Comparison of ENCODE assay signal across 38 cellular contexts in genomic region chr16:28267356-28267755, GRCh38. TPM values are rescaled to one million over a fixed set of nuclear protein-coding genes. Genes with fewer than 3 reads are reported as not detected.
"Had no signal": no experiment of that assay in that cellular context is flagged by ENCODE, and none has a peak within 500 bp of the region (broad histone marks: within the 10 kb centered on the region; RNA-seq: fewer than 3 reads in every experiment).

No MANE protein-coding gene starts in this region.

- H3K4me3 Mint-ChIP-seq: activated CD4-positive, alpha-beta memory T cell treated with anti-CD3 and anti-CD28 coated beads, Interleukin-2, amount 10 ng/mL, durations not matched to agents 7 days and 5 days; activated CD4-positive, alpha-beta T cell treated with anti-CD3 and anti-CD28 coated beads for 36 hours; activated CD4-positive, alpha-beta T cell treated with anti-CD3 and anti-CD28 coated beads, Interleukin-2, amount 10 ng/mL, durations not matched to agents 7 days and 5 days; activated CD8-positive, alpha-beta memory T cell treated with anti-CD3 and anti-CD28 coated beads, Interleukin-2, amount 10 ng/mL, durations not matched to agents 7 days and 5 days; activated CD8-positive, alpha-beta T cell treated with anti-CD3 and anti-CD28 coated beads, Interleukin-2, amount 10 ng/mL, durations not matched to agents 7 days and 5 days; activated naive CD4-positive, alpha-beta T cell treated with anti-CD3 and anti-CD28 coated beads, Interleukin-2, amount 10 ng/mL, durations not matched to agents 7 days and 5 days; activated naive CD4-positive, alpha-beta T cell treated with anti-CD3 and anti-CD28 coated beads, Interleukin-2, amount 50 U/mL, for 24 hours; activated naive CD8-positive, alpha-beta T cell; activated naive CD8-positive, alpha-beta T cell treated with anti-CD3 and anti-CD28 coated beads, Interleukin-2, amount 10 ng/mL, durations not matched to agents 7 days and 5 days; activated naive CD8-positive, alpha-beta T cell treated with anti-CD3 and anti-CD28 coated beads, Interleukin-2, amount 50 U/mL, for 24 hours; activated T-cell treated with anti-CD3 and anti-CD28 coated beads, Interleukin-2, amount 50 U/mL, for 24 hours; brain; central memory CD8-positive, alpha-beta T cell; T-helper 1 cell treated with Interleukin-12 subunit alpha and Interleukin-12 subunit beta and Interleukin-4 antibody, amounts not matched to agents 30 μg/mL and 1 μg/mL, for 36 hours; T-helper 2 cell treated with Interferon-gamma antibody and Interleukin-4, amounts not matched to agents 5 μg/mL and 100 μg/mL, for 36 hours; WTC11 had no signal

- H3K27me3 Mint-ChIP-seq: activated naive CD4-positive, alpha-beta T cell treated with anti-CD3 and anti-CD28 coated beads, Interleukin-2, amount 50 U/mL, for 24 hours; activated naive CD8-positive, alpha-beta T cell; activated T-cell treated with anti-CD3 and anti-CD28 coated beads, Interleukin-2, amount 50 U/mL, for 24 hours had no signal

- H3K4me3 ChIP-seq: ascending aorta, cardiac muscle cell had no signal

- DNase-seq: activated CD4-positive, alpha-beta memory T cell treated with anti-CD3 and anti-CD28 coated beads, Interleukin-2, amount 10 ng/mL, durations not matched to agents 7 days and 5 days; activated CD4-positive, alpha-beta T cell treated with anti-CD3 and anti-CD28 coated beads for 1 hour; activated CD4-positive, alpha-beta T cell treated with anti-CD3 and anti-CD28 coated beads for 36 hours; activated CD4-positive, alpha-beta T cell treated with anti-CD3 and anti-CD28 coated beads for 48 hours; activated CD4-positive, alpha-beta T cell treated with anti-CD3 and anti-CD28 coated beads, Interleukin-2, amount 10 ng/mL, durations not matched to agents 7 days and 5 days; activated CD4-positive, alpha-beta T cell treated with anti-CD3 and anti-CD28 coated beads, Interleukin-2, amount 50 U/mL, for 48 hours; activated CD4-positive, CD25-positive, alpha-beta regulatory T cell; activated CD8-positive, alpha-beta memory T cell treated with anti-CD3 and anti-CD28 coated beads for 24 hours; activated CD8-positive, alpha-beta memory T cell treated with anti-CD3 and anti-CD28 coated beads, Interleukin-2, amount 10 ng/mL, durations not matched to agents 7 days and 5 days; activated CD8-positive, alpha-beta memory T cell treated with anti-CD3 and anti-CD28 coated beads, Interleukin-2, amount 50 U/mL, for 48 hours; activated CD8-positive, alpha-beta T cell treated with anti-CD3 and anti-CD28 coated beads, Interleukin-2, amount 10 ng/mL, durations not matched to agents 7 days and 5 days; activated effector memory CD4-positive, alpha-beta T cell treated with Interleukin-2 at 50 U/mL for 16 hours; activated gamma-delta T cell; activated naive CD4-positive, alpha-beta T cell treated with anti-CD3 and anti-CD28 coated beads, Interleukin-2, amount 10 ng/mL, durations not matched to agents 7 days and 5 days; activated naive CD4-positive, alpha-beta T cell treated with Interleukin-2 at 50 U/mL for 16 hours; activated naive CD8-positive, alpha-beta T cell treated with anti-CD3 and anti-CD28 coated beads, Interleukin-2, amount 10 ng/mL, durations not matched to agents 7 days and 5 days; activated naive CD8-positive, alpha-beta T cell treated with anti-CD3 and anti-CD28 coated beads, Interleukin-2, amount 50 U/mL, for 24 hours; activated T-cell treated with anti-CD3 and anti-CD28 coated beads, Interleukin-2, amount 50 U/mL, for 24 hours; activated T-cell treated with anti-CD3 and anti-CD28 coated beads, Interleukin-2, amount 50 U/mL, for 48 hours; amygdala; anterior cingulate cortex; caudate nucleus; cerebellar nuclear complex; T-helper 1 cell; T-helper 2 cell; T-helper 9 cell had no signal

- H3K4me1 Mint-ChIP-seq: activated CD4-positive, alpha-beta memory T cell treated with anti-CD3 and anti-CD28 coated beads, Interleukin-2, amount 10 ng/mL, durations not matched to agents 7 days and 5 days; brain had no signal

- H3K27me3 ChIP-seq: ascending aorta, cardiac muscle cell had no signal

- H3K36me3 Mint-ChIP-seq: activated CD8-positive, alpha-beta memory T cell treated with anti-CD3 and anti-CD28 coated beads, Interleukin-2, amount 10 ng/mL, durations not matched to agents 7 days and 5 days; activated naive CD4-positive, alpha-beta T cell treated with anti-CD3 and anti-CD28 coated beads, Interleukin-2, amount 10 ng/mL, durations not matched to agents 7 days and 5 days; activated naive CD4-positive, alpha-beta T cell treated with anti-CD3 and anti-CD28 coated beads, Interleukin-2, amount 50 U/mL, for 24 hours; activated naive CD8-positive, alpha-beta T cell; activated naive CD8-positive, alpha-beta T cell treated with anti-CD3 and anti-CD28 coated beads, Interleukin-2, amount 10 ng/mL, durations not matched to agents 7 days and 5 days; brain; WTC11 had no signal

- H3K27ac ChIP-seq: ascending aorta, cardiac muscle cell, VCaP had no signal

- H3K9me3 ChIP-seq: ascending aorta had no signal

- H3K36me3 ChIP-seq: ascending aorta, cardiac muscle cell had no signal

- ATAC-seq: activated CD4-positive, alpha-beta T cell treated with anti-CD3 and anti-CD28 coated beads for 36 hours; activated CD4-positive, CD25-positive, alpha-beta regulatory T cell treated with anti-CD3 and anti-CD28 coated beads, Interleukin-2, amount 50 U/mL, for 24 hours; activated CD8-positive, alpha-beta memory T cell treated with anti-CD3 and anti-CD28 coated beads, Interleukin-2, amount 10 ng/mL, durations not matched to agents 7 days and 5 days; activated CD8-positive, alpha-beta T cell treated with anti-CD3 and anti-CD28 coated beads, Interleukin-2, amount 10 ng/mL, durations not matched to agents 7 days and 5 days; activated naive CD8-positive, alpha-beta T cell treated with anti-CD3 and anti-CD28 coated beads, Interleukin-2, amount 50 U/mL, for 24 hours; WTC11 had no signal

- H3K4me1 ChIP-seq: ascending aorta had no signal

- H3K9me3 Mint-ChIP-seq: activated CD4-positive, alpha-beta memory T cell treated with anti-CD3 and anti-CD28 coated beads, Interleukin-2, amount 10 ng/mL, durations not matched to agents 7 days and 5 days; activated CD4-positive, alpha-beta T cell treated with anti-CD3 and anti-CD28 coated beads, Interleukin-2, amount 10 ng/mL, durations not matched to agents 7 days and 5 days; activated naive CD4-positive, alpha-beta T cell treated with anti-CD3 and anti-CD28 coated beads, Interleukin-2, amount 10 ng/mL, durations not matched to agents 7 days and 5 days; activated naive CD4-positive, alpha-beta T cell treated with anti-CD3 and anti-CD28 coated beads, Interleukin-2, amount 50 U/mL, for 24 hours; activated naive CD8-positive, alpha-beta T cell treated with anti-CD3 and anti-CD28 coated beads, Interleukin-2, amount 50 U/mL, for 24 hours; activated T-cell treated with anti-CD3 and anti-CD28 coated beads, Interleukin-2, amount 50 U/mL, for 24 hours; central memory CD8-positive, alpha-beta T cell; T-helper 2 cell treated with Interferon-gamma antibody and Interleukin-4, amounts not matched to agents 5 μg/mL and 100 μg/mL, for 36 hours had no signal

- H3K27ac Mint-ChIP-seq: activated CD4-positive, alpha-beta memory T cell treated with anti-CD3 and anti-CD28 coated beads, Interleukin-2, amount 10 ng/mL, durations not matched to agents 7 days and 5 days; activated CD4-positive, alpha-beta T cell treated with anti-CD3 and anti-CD28 coated beads for 36 hours; activated CD4-positive, alpha-beta T cell treated with anti-CD3 and anti-CD28 coated beads, Interleukin-2, amount 10 ng/mL, durations not matched to agents 7 days and 5 days; activated CD8-positive, alpha-beta memory T cell treated with anti-CD3 and anti-CD28 coated beads, Interleukin-2, amount 10 ng/mL, durations not matched to agents 7 days and 5 days; activated CD8-positive, alpha-beta T cell treated with anti-CD3 and anti-CD28 coated beads, Interleukin-2, amount 10 ng/mL, durations not matched to agents 7 days and 5 days; activated naive CD4-positive, alpha-beta T cell treated with anti-CD3 and anti-CD28 coated beads, Interleukin-2, amount 10 ng/mL, durations not matched to agents 7 days and 5 days; activated naive CD4-positive, alpha-beta T cell treated with anti-CD3 and anti-CD28 coated beads, Interleukin-2, amount 50 U/mL, for 24 hours; activated naive CD8-positive, alpha-beta T cell; activated naive CD8-positive, alpha-beta T cell treated with anti-CD3 and anti-CD28 coated beads, Interleukin-2, amount 10 ng/mL, durations not matched to agents 7 days and 5 days; activated naive CD8-positive, alpha-beta T cell treated with anti-CD3 and anti-CD28 coated beads, Interleukin-2, amount 50 U/mL, for 24 hours; activated T-cell treated with anti-CD3 and anti-CD28 coated beads, Interleukin-2, amount 50 U/mL, for 24 hours; activated T-helper 2 cell treated with anti-CD3 and anti-CD28 coated beads, Interferon-gamma antibody, Interleukin-2, Interleukin-4, amounts not matched to agents 10 μg/mL and 5 μg/mL and 100 μg/mL, durations not matched to agents 14 hours and 24 hours and 36 hours; T-helper 1 cell treated with Interleukin-12 subunit alpha and Interleukin-12 subunit beta and Interleukin-4 antibody, amounts not matched to agents 30 μg/mL and 1 μg/mL, for 36 hours; T-helper 2 cell treated with Interferon-gamma antibody and Interleukin-4, amounts not matched to agents 5 μg/mL and 100 μg/mL, for 36 hours; WTC11 had no signal

RNA-seq across cellular contexts. Expression of gene SBK1, which starts 25.0 kb away (rescaled TPM):
- total RNA-seq: ascending aorta had no signal
